1 cellular context compared by ENCODE assay signal in genomic region chr5:5933651-5934050, GRCh38.
TF ChIP-seq lines count a peak whose summit lies in the region.

No MANE protein-coding gene starts in this region.

TF ChIP-seq in H1, 55 proteins besides CTCF, POLR2A, EP300 and RAD21 (continued from another document):
- TF ChIP-seq CHD7 (IDR thresholded peaks at IDR 0.05; ENCODE audit: insufficient replicate concordance, low read length), result no peak
- no peak for TF ChIP-seq TAF1 (IDR thresholded peaks at IDR 0.05; ENCODE audit: low read depth, low read length)
- no peak for TF ChIP-seq RBBP5 (IDR thresholded peaks at IDR 0.05; ENCODE audit: borderline replicate concordance, low read depth, low read length)
- TF ChIP-seq FOSL1 (IDR thresholded peaks at IDR 0.05; ENCODE audit: insufficient read depth, low read depth, low read length), result no peak
- no peak for TF ChIP-seq CTBP2 (IDR thresholded peaks at IDR 0.05; ENCODE audit: borderline replicate concordance, insufficient read depth, insufficient read length, low read length)
- TF ChIP-seq SP2 (IDR thresholded peaks at IDR 0.05; ENCODE audit: low read length), result no peak
- TF ChIP-seq SIX5 (IDR thresholded peaks at IDR 0.05; ENCODE audit: low read depth, low read length), result no peak
- TF ChIP-seq TCF12 (IDR thresholded peaks at IDR 0.05; ENCODE audit: low read depth, low read length), result no peak
- TF ChIP-seq RFX5 (IDR thresholded peaks at IDR 0.05; ENCODE audit: borderline replicate concordance, low read depth, low read length), result no peak
- TF ChIP-seq TBP (IDR thresholded peaks at IDR 0.05; ENCODE audit: low read depth, low read length), result no peak
- no peak for TF ChIP-seq POLR2AphosphoS5 (IDR thresholded peaks at IDR 0.05; ENCODE audit: low read depth, low read length)
- no peak for TF ChIP-seq RNF2 (IDR thresholded peaks at IDR 0.05; ENCODE audit: borderline replicate concordance, low read depth, low read length, missing control alignments, poor library complexity, severe bottlenecking)
- no peak for TF ChIP-seq USF2 (IDR thresholded peaks at IDR 0.05; ENCODE audit: low read length)
- no peak for TF ChIP-seq EZH2 (IDR thresholded peaks at IDR 0.05; ENCODE audit: low read depth, low read length, severe bottlenecking)
- TF ChIP-seq JUND (IDR thresholded peaks at IDR 0.05; ENCODE audit: low read length), result no peak
- no peak for TF ChIP-seq KDM5A (IDR thresholded peaks at IDR 0.05; ENCODE audit: low read length)
